10 cellular contexts compared by ENCODE assay signal in genomic region chr5:78758169-78758839, GRCh38.
A peak's percentile ranks its signal among the peaks of the same experiment; 100 is the strongest.
DNase-seq lines count a peak whose midpoint lies in the region; ATAC-seq and FAIRE-seq lines count a peak whose summit lies in the region.
"Had no signal": no experiment of that assay in that cellular context is flagged by ENCODE, and none has a peak within 500 bp of the region (broad histone marks: within the 10 kb centered on the region; RNA-seq: fewer than 3 reads in every experiment).

No MANE protein-coding gene starts in this region.

- ATAC-seq in GM19035 (IDR thresholded peaks at IDR 0.05; ENCODE audit: unreplicated experiment) (peak; percentile 81), HG02938 (IDR thresholded peaks at IDR 0.05; ENCODE audit: unreplicated experiment) (peak; percentile 74)

- DNase-seq in CD1c-positive myeloid dendritic cell (ENCODE audit: extremely low spot score) (peak; percentile 78), RCC 7860 (ENCODE audit: low spot score) (peak; percentile 18), DMS 273 treated with DMSO at 0.1 percent for 48 hours (lab: John Stamatoyannopoulos, UW) (no peak), COLO668 (lab: John Stamatoyannopoulos, UW; ENCODE audit: unreplicated experiment) (no peak), kidney tubule cell (ENCODE audit: low spot score) (no peak), superior temporal gyrus (ENCODE audit: extremely low spot score) (no peak)
- DNase-seq: NCI-H187 treated with DMSO at 0.1 percent for 48 hours; stimulated activated naive CD4-positive, alpha-beta T cell treated with Interleukin-2 at 50 U/mL for 16 hours had no signal

- no peak for FAIRE-seq in RCC 7860 (lab: Jason Lieb, UNC)

Comparison
In these comparisons a context has a peak if more than half of its experiments do, and no peak if none do; other contexts are left out.
1. DNase-seq: peak in CD1c-positive myeloid dendritic cell (single experiment) and RCC 7860 (single experiment); none in DMS 273 treated with DMSO at 0.1 percent for 48 hours (single experiment), COLO668 (single experiment), kidney tubule cell (single experiment) and superior temporal gyrus (single experiment).